Comparison of ENCODE assay signal across 8 cellular contexts in the genomic region with DNA sequence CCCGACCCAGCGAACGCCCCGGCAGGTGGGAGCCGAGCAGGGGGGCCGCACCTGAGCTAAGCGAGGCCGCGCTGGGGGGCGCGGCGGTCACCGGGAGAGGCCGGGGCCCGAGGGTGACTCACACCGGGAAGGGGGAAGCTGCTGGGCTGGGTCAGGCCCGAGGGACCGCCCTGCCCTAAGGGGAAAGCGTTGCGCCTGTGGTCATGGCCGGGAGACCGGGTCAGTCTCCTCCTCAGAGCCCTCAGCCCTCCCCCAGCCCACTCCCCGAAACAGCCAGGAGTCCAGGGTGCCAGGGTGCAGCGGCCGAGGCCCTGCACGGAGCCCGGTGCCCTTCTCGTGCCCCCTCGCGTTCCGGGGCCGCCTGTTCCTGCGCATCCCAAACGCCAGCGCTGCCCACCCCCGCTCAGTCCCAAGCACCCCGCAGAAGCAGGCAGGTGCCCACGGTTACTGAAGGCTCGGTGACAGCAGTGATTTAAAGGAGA. TPM values are rescaled to one million over a fixed set of nuclear protein-coding genes. Genes with fewer than 3 reads are reported as not detected.
DNase-seq lines count a peak whose midpoint lies in the region; ATAC-seq and TF ChIP-seq lines count a peak whose summit lies in the region.

No MANE protein-coding gene starts in this region.

- 14 to 49% (median 26%) methylated on average over 10 to 39 of the region's 39 CpGs for WGBS in adrenal gland, 4 donors

- H3K4me3 Mint-ChIP-seq in CD8-positive, alpha-beta T cell: peak overlapping the region; percentile 69

- no peaks in the 10 kb centered on the region for H3K9me3 ChIP-seq in CD8-positive, alpha-beta T cell (ENCODE audit: low read length)
- no peaks in the 10 kb centered on the region for H3K9me3 ChIP-seq in adrenal gland (replicated peaks in 1 of 3)
- no peaks in the 10 kb centered on the region for H3K9me3 ChIP-seq in thoracic aorta

- H3K4me1 ChIP-seq in CD8-positive, alpha-beta T cell (ENCODE audit: insufficient read depth, low read length): peaks cover 17% of the 10 kb centered on the region
- H3K4me1 ChIP-seq in adrenal gland (replicated peaks in 1 of 2) (peaks cover 0 to 19% of the 10 kb centered on the region in 2 donors), thoracic aorta (ENCODE audit: control insufficient read depth in 1 of 2, low read depth in 2 of 2) (peaks cover 14 to 21% of the 10 kb centered on the region in 2 donors)

- no peaks in the 10 kb centered on the region for H3K27me3 Mint-ChIP-seq in CD8-positive, alpha-beta T cell (ENCODE audit: low read depth)

- DNase-seq in CD8-positive, alpha-beta T cell: no peak
- DNase-seq in adrenal gland: peak in 4 of 7 donors; percentile 53 to 72 (median 70)
- DNase-seq in kidney tubule cell (ENCODE audit: low spot score): peak; percentile 63
- no peak for DNase-seq in thoracic aorta (ENCODE audit: low spot score)
- DNase-seq in COLO829 (ENCODE audit: low spot score): no peak

- POLR2A ChIA-PET in CD8-positive, alpha-beta T cell (lab: Charles Lee): interaction anchor here (1.3 kb wide), 1 partner anchor 126 kb away, joined by 5 read pairs; a partner anchor contains a TSS

- H3K4me3 ChIP-seq in CD8-positive, alpha-beta T cell (ENCODE audit: low read depth, low read length): peak overlapping the region; percentile 50
- peak overlapping the region in 3 of 4 donors; percentile 13 to 98 (median 73) for H3K4me3 ChIP-seq in adrenal gland
- H3K4me3 ChIP-seq in thoracic aorta: peak overlapping the region; percentile 96

- no peak for TF ChIP-seq CTCF in CD8-positive, alpha-beta T cell (IDR thresholded peaks at IDR 0.05)
- no peak for TF ChIP-seq CTCF in adrenal gland (IDR thresholded peaks at IDR 0.05)
- TF ChIP-seq CTCF in thoracic aorta (IDR thresholded peaks at IDR 0.05): no peak

- no peaks in the 10 kb centered on the region for H3K9me3 Mint-ChIP-seq in CD8-positive, alpha-beta T cell

- CTCF ChIA-PET in CD8-positive, alpha-beta T cell (lab: Charles Lee): interaction anchor here (1.0 to 1.6 kb wide), 5 partner anchors 11 to 118 kb away, joined by 3 to 7 read pairs (median 3); no protein-coding TSS in a partner anchor

- peaks cover 20% of the 10 kb centered on the region for H3K4me1 Mint-ChIP-seq in CD8-positive, alpha-beta T cell (ENCODE audit: low read depth)

- TF ChIP-seq POLR2A in adrenal gland (IDR thresholded peaks at IDR 0.05): no peak

- H3K36me3 Mint-ChIP-seq in CD8-positive, alpha-beta T cell: peaks cover 5% of the 10 kb centered on the region

- H3K27me3 ChIP-seq in CD8-positive, alpha-beta T cell (ENCODE audit: insufficient read depth, low read length): no peaks in the 10 kb centered on the region
- H3K27me3 ChIP-seq in adrenal gland (no peaks in the 10 kb centered on the region), thoracic aorta (replicated peaks; ENCODE audit: insufficient read depth) (no peaks in the 10 kb centered on the region)

- no peaks in the 10 kb centered on the region for H3K36me3 ChIP-seq in CD8-positive, alpha-beta T cell (ENCODE audit: insufficient read depth, low read length)
- H3K36me3 ChIP-seq in adrenal gland (replicated peaks in 1 of 2) (no peaks in the 10 kb centered on the region), thoracic aorta (no peaks in the 10 kb centered on the region)

- H3K27ac ChIP-seq in CD8-positive, alpha-beta T cell (ENCODE audit: low read depth, low read length): no peak overlapping the region
- H3K27ac ChIP-seq in adrenal gland (peak overlapping the region in 4 of 5 donors; percentile 18 to 84 (median 62)), thoracic aorta (peak overlapping the region; percentile 49 to 73)

- H3K27ac Mint-ChIP-seq in CD8-positive, alpha-beta T cell: no peak overlapping the region

- no peak for ATAC-seq in CD8-positive, alpha-beta T cell
- ATAC-seq in HG02763 (IDR thresholded peaks at IDR 0.05; ENCODE audit: unreplicated experiment) (peak; percentile 3), thoracic aorta (ENCODE audit: insufficient number of reproducible peaks, low FRiP score, low read depth) (peak; percentile 38), HG02571 (IDR thresholded peaks at IDR 0.05; ENCODE audit: unreplicated experiment) (no peak), GM21825 (IDR thresholded peaks at IDR 0.05; ENCODE audit: unreplicated experiment) (no peak)

- intact Hi-C loops in CD8-positive, alpha-beta T cell (cut with DNase I, micrococcal nuclease): loop anchor here (1.0 to 5.0 kb wide), 9 partner anchors 21 to 1462 kb away; a partner anchor contains a TSS
- intact Hi-C loops in adrenal gland (cut with DNase I): loop anchor here in 1 of 2 donors (2.0 kb wide), 1 partner anchor 21 kb away; no protein-coding TSS in a partner anchor

RNA-seq across cellular contexts. Expression of a gene that starts 0.7 kb away (rescaled TPM):
- 1 to 10 TPM; 2.4 to 2.7 TPM for total RNA-seq in CD8-positive, alpha-beta T cell
- 10 to 100 TPM in 2 of 8 donors, 1 to 10 TPM in 6; 4.4 to 12.6 (median 9.3) TPM for total RNA-seq in adrenal gland
- 10 to 100 TPM in 2 of 3 donors, not detected in 1; 23.5 to 50.7 TPM for polyA plus RNA-seq in adrenal gland
- total RNA-seq in thoracic aorta: 1 to 10 TPM; 3.5 to 9.6 TPM

RNA-seq across cellular contexts. Expression of a gene that starts 0.9 kb away (rescaled TPM):
- 10 to 100 TPM in 1 of 2 experiments, 1 to 10 TPM in 1; 9.1 to 11.0 TPM for total RNA-seq in CD8-positive, alpha-beta T cell
- total RNA-seq in adrenal gland (10 to 100 TPM in 7 of 8 donors, 1 to 10 TPM in 1; 8.5 to 38.6 (median 23.9) TPM), thoracic aorta (10 to 100 TPM; 22.7 to 29.4 TPM)
- polyA plus RNA-seq in adrenal gland: 100 to 1,000 TPM in 1 of 3 donors, 10 to 100 TPM in 1, 1 to 10 TPM in 1; 1.2 to 111 (median 41.0) TPM

RNA-seq across cellular contexts. Expression of a gene that starts 17.3 kb away (rescaled TPM):
- not detected for total RNA-seq in CD8-positive, alpha-beta T cell
- total RNA-seq in adrenal gland (under 1 TPM in 3 of 8 donors, not detected in 5; 0.14 to 0.20 (median 0.19) TPM), thoracic aorta (not detected)
- under 1 TPM in 2 of 3 donors, not detected in 1; 0.16 to 0.17 TPM for polyA plus RNA-seq in adrenal gland

RNA-seq across cellular contexts. Expression of a gene that starts 35.3 kb away (rescaled TPM):
- total RNA-seq in CD8-positive, alpha-beta T cell: 10 to 100 TPM; 82.8 to 87.2 TPM
- total RNA-seq in adrenal gland (10 to 100 TPM; 16.2 to 47.6 (median 25.6) TPM), thoracic aorta (100 to 1,000 TPM; 168 to 251 TPM)
- 100 to 1,000 TPM in 1 of 3 donors, 10 to 100 TPM in 2; 23.1 to 118 (median 39.7) TPM for polyA plus RNA-seq in adrenal gland

Comparison
In these comparisons a context has a peak if more than half of its experiments do, and no peak if none do; other contexts are left out.
1. ATAC-seq: peak in HG02763 (single experiment) and thoracic aorta (single experiment); none in CD8-positive, alpha-beta T cell (single experiment), HG02571 (single experiment) and GM21825 (single experiment).
2. DNase-seq: peak in adrenal gland (4 of 7) and kidney tubule cell (single experiment); none in CD8-positive, alpha-beta T cell (0 of 7), thoracic aorta (single experiment) and COLO829 (single experiment).
3. Peak in every context shown above with its lines, with median percentiles within 50 percentile points of each other: H3K4me3 ChIP-seq.